30 cellular contexts compared by ENCODE assay signal in genomic region chr9:134691695-134692572, GRCh38. TPM values are rescaled to one million over a fixed set of nuclear protein-coding genes. Genes with fewer than 3 reads are reported as not detected.
DNase-seq lines count a peak whose midpoint lies in the region; ATAC-seq, FAIRE-seq and TF ChIP-seq lines count a peak whose summit lies in the region.
"Had no signal": no experiment of that assay in that cellular context is flagged by ENCODE, and none has a peak within 500 bp of the region (broad histone marks: within the 10 kb centered on the region; RNA-seq: fewer than 3 reads in every experiment).

No MANE protein-coding gene starts in this region.

- H3K4me1 Mint-ChIP-seq in neural progenitor cell: peaks cover 6% of the 10 kb centered on the region
- H3K4me1 Mint-ChIP-seq: memory B cell had no signal

- H4K20me1 ChIP-seq in HepG2 (ENCODE audit: insufficient read depth, low read length) (no peaks in the 10 kb centered on the region; the same call in 1 of the 2 replicates), neural progenitor cell (ENCODE audit: low read depth) (peaks cover 3% of the 10 kb centered on the region)

- H3K4me3 ChIP-seq in liver (ENCODE audit: low read depth in 1 of 3, low read length in 3 of 3) (no peak overlapping the region), HepG2 (replicated peaks in 1 of 3; ENCODE audit: insufficient read depth in 1 of 3, low read depth in 2 of 3, low read length in 3 of 3) (no peak overlapping the region), left ventricle myocardium inferior (no peak overlapping the region), psoas muscle (no peak overlapping the region), neural progenitor cell (no peak overlapping the region)
- H3K4me3 ChIP-seq: esophagus squamous epithelium, hepatocyte, PC-9, right lobe of liver, upper lobe of left lung had no signal

- FAIRE-seq in HepG2 (lab: Jason Lieb, UNC): no peak
- FAIRE-seq: A204.1, endometrium, frontal cortex had no signal

- H3K9me3 Mint-ChIP-seq in neural progenitor cell: no peaks in the 10 kb centered on the region
- H3K9me3 Mint-ChIP-seq: activated T-cell treated with anti-CD3 and anti-CD28 coated beads, Interleukin-2, amount 50 U/mL, for 72 hours; CD4-positive, alpha-beta memory T cell; memory B cell had no signal

- H3K79me2 ChIP-seq in HepG2 (ENCODE audit: insufficient read depth, low read length): no peaks in the 10 kb centered on the region
- no peaks in the 10 kb centered on the region for H3K79me2 ChIP-seq in neural progenitor cell (ENCODE audit: low read depth)

- peak overlapping the region; percentile 51 to 72 for H3K27ac ChIP-seq in liver (ENCODE audit: low read depth in 1 of 2, low read length in 2 of 2)
- H3K27ac ChIP-seq in HepG2 (ENCODE audit: extremely low read length, insufficient read depth, low read length): no peak overlapping the region
- peak overlapping the region; percentile 58 for H3K27ac ChIP-seq in left ventricle myocardium inferior (replicated peaks)
- peak overlapping the region; percentile 9 for H3K27ac ChIP-seq in psoas muscle
- no peak overlapping the region for H3K27ac ChIP-seq in neural progenitor cell
- H3K27ac ChIP-seq: KMS-11, PC-9, right lobe of liver had no signal

- 72% methylated on average over 23 of the region's 23 CpGs for WGBS in liver
- WGBS in HepG2 (ENCODE audit: low lambda C conversion rate): 4% methylated on average over 22 of the region's 23 CpGs
- 77 to 80% (median 79%) methylated on average over 23 of the region's 23 CpGs for WGBS in psoas muscle, 3 donors

- intact Hi-C loops in HepG2 (cut with micrococcal nuclease; ENCODE audit: unreplicated experiment) (no loop called here), left ventricle myocardium inferior (cut with micrococcal nuclease) (loop anchor here (10.0 kb wide), 1 partner anchor 293 kb away; no protein-coding TSS in a partner anchor), psoas muscle (cut with DNase I) (no loop called here)

- no peak overlapping the region for H2AFZ ChIP-seq in HepG2 (ENCODE audit: low read length)
- H2AFZ ChIP-seq in neural progenitor cell (replicated peaks): no peak overlapping the region
- H2AFZ ChIP-seq: hepatocyte, PC-9 had no signal

- DNase-seq in HepG2 (ENCODE audit: low spot score): no peak
- DNase-seq in left ventricle myocardium inferior: no peak
- peak in 1 of 2 donors; percentile 37 for DNase-seq in psoas muscle
- DNase-seq in NCI-H187 treated with DMSO at 0.1 percent for 48 hours (lab: John Stamatoyannopoulos, UW): no peak
- DNase-seq in neural progenitor cell (ENCODE audit: low spot score): no peak
- DNase-seq: activated CD4-positive, alpha-beta T cell treated with anti-CD3 and anti-CD28 coated beads, Interleukin-2, amount 50 U/mL, for 48 hours; activated naive CD4-positive, alpha-beta T cell treated with Interleukin-2 at 50 U/mL for 16 hours; activated T-cell treated with anti-CD3 and anti-CD28 coated beads, Interleukin-2, amount 50 U/mL, for 72 hours; AML-193; CD4-positive, alpha-beta memory T cell; cerebellar nuclear complex; esophagus squamous epithelium; NCI-H1436 treated with DMSO at 0.1 percent for 48 hours; NCI-H226; PC-9; SIG-M5; stimulated activated CD4-positive, alpha-beta T cell treated with anti-CD3 and anti-CD28 coated beads, Interleukin-4, amount 100 ng/mL, for 4 hours; upper lobe of left lung had no signal

- no TSS peak for BruUV-seq in HepG2 (replicated peaks; lab: Mats Ljungman, UMichigan)

- ATAC-seq in HepG2: no peak
- no peak for ATAC-seq in psoas muscle
- no peak for ATAC-seq in HG03196 (IDR thresholded peaks at IDR 0.05; ENCODE audit: unreplicated experiment)
- no peak for ATAC-seq in GM19467 (IDR thresholded peaks at IDR 0.05; ENCODE audit: unreplicated experiment)
- ATAC-seq: activated CD4-positive, CD25-positive, alpha-beta regulatory T cell treated with anti-CD3 and anti-CD28 coated beads, Interleukin-2, amount 50 U/mL, for 24 hours; activated T-cell treated with anti-CD3 and anti-CD28 coated beads, Interleukin-2, amount 50 U/mL, for 72 hours had no signal

- peaks cover 5% of the 10 kb centered on the region for H3K27me3 Mint-ChIP-seq in neural progenitor cell (ENCODE audit: insufficient read depth, low read depth)
- H3K27me3 Mint-ChIP-seq: memory B cell had no signal

- H3K4me1 ChIP-seq in liver (ENCODE audit: control insufficient read depth in 4 of 4, insufficient read depth in 4 of 4, low read length in 3 of 4): no peaks in the 10 kb centered on the region
- no peaks in the 10 kb centered on the region for H3K4me1 ChIP-seq in HepG2 (ENCODE audit: insufficient read depth, low read length)
- H3K4me1 ChIP-seq in left ventricle myocardium inferior: peaks cover 31% of the 10 kb centered on the region
- no peaks in the 10 kb centered on the region for H3K4me1 ChIP-seq in psoas muscle
- no peaks in the 10 kb centered on the region for H3K4me1 ChIP-seq in neural progenitor cell
- H3K4me1 ChIP-seq: right lobe of liver had no signal

- no peak overlapping the region for H3K4me3 Mint-ChIP-seq in neural progenitor cell
- H3K4me3 Mint-ChIP-seq: activated T-cell treated with anti-CD3 and anti-CD28 coated beads, Interleukin-2, amount 50 U/mL, for 72 hours; CD4-positive, alpha-beta memory T cell; memory B cell had no signal

- H3F3A ChIP-seq in neural progenitor cell (ENCODE audit: low read depth): no peaks in the 10 kb centered on the region

- H3K27me3 ChIP-seq in liver (ENCODE audit: control insufficient read depth in 4 of 4, insufficient read depth in 4 of 4, low read length in 3 of 4) (no peaks in the 10 kb centered on the region), HepG2 (ENCODE audit: control insufficient read depth in 1 of 2, insufficient read depth in 2 of 2, low read length in 2 of 2) (peaks cover 5 to 51% of the 10 kb centered on the region in 2 experiments; a peak in 4 of 5 replicates), left ventricle myocardium inferior (ENCODE audit: low read depth) (no peaks in the 10 kb centered on the region), psoas muscle (ENCODE audit: insufficient read depth in 3 of 3, low read length in 2 of 3) (peaks cover 0 to 26% (median 2%) of the 10 kb centered on the region in 3 donors), neural progenitor cell (no peaks in the 10 kb centered on the region)
- H3K27me3 ChIP-seq: hepatocyte, right lobe of liver, upper lobe of left lung had no signal

- H3K36me3 Mint-ChIP-seq in neural progenitor cell: no peaks in the 10 kb centered on the region
- H3K36me3 Mint-ChIP-seq: CD4-positive, alpha-beta memory T cell; memory B cell had no signal

- TF ChIP-seq POLR2A in HepG2 (IDR thresholded peaks at IDR 0.05; ENCODE audit: insufficient read depth in 1 of 2, low read depth in 2 of 2, low read length in 2 of 2): no peak

- H3K27ac Mint-ChIP-seq in neural progenitor cell: no peak overlapping the region
- H3K27ac Mint-ChIP-seq: activated T-cell treated with anti-CD3 and anti-CD28 coated beads, Interleukin-2, amount 50 U/mL, for 72 hours; memory B cell had no signal

- H3K9ac ChIP-seq in liver (ENCODE audit: low read depth in 1 of 2, low read length in 2 of 2) (no peak overlapping the region), HepG2 (ENCODE audit: insufficient read depth, low read depth, low read length) (no peak overlapping the region), neural progenitor cell (no peak overlapping the region)
- H3K9ac ChIP-seq: KMS-11 had no signal

- H3K36me3 ChIP-seq in liver (ENCODE audit: control insufficient read depth in 4 of 4, insufficient read depth in 3 of 4, low read depth in 1 of 4, low read length in 3 of 4) (no peaks in the 10 kb centered on the region), HepG2 (replicated peaks in 1 of 2; ENCODE audit: control insufficient read depth in 1 of 2, insufficient read depth in 2 of 2, low read length in 2 of 2) (no peaks in the 10 kb centered on the region), left ventricle myocardium inferior (no peaks in the 10 kb centered on the region), psoas muscle (ENCODE audit: insufficient read depth in 1 of 2, low read depth in 1 of 2) (no peaks in the 10 kb centered on the region), neural progenitor cell (no peaks in the 10 kb centered on the region)
- H3K36me3 ChIP-seq: esophagus squamous epithelium, right lobe of liver, upper lobe of left lung had no signal

- H3K9me3 ChIP-seq in liver (ENCODE audit: control insufficient read depth in 4 of 4, low read length in 3 of 4) (no peaks in the 10 kb centered on the region), HepG2 (ENCODE audit: low read length) (no peaks in the 10 kb centered on the region), left ventricle myocardium inferior (replicated peaks) (no peaks in the 10 kb centered on the region), psoas muscle (no peaks in the 10 kb centered on the region), neural progenitor cell (ENCODE audit: low read depth) (no peaks in the 10 kb centered on the region)
- H3K9me3 ChIP-seq: esophagus squamous epithelium, right lobe of liver, upper lobe of left lung had no signal

- POLR2A ChIA-PET in HepG2 (lab: Yijun Ruan, JAX): no interaction called here

- TF ChIP-seq EP300 in HepG2 (IDR thresholded peaks at IDR 0.05; ENCODE audit: low read depth in 2 of 2, low read length in 2 of 2): no peak
- TF ChIP-seq EP300 in HepG2 (CRISPR knock-in tag; IDR thresholded peaks at IDR 0.05; ENCODE audit: borderline replicate concordance): no peak

- TF ChIP-seq CTCF in liver (IDR thresholded peaks at IDR 0.05; ENCODE audit: low read depth, low read length, missing input control) (no peak), HepG2 (CRISPR knock-in tag; IDR thresholded peaks at IDR 0.05) (no peak), left ventricle myocardium inferior (IDR thresholded peaks at IDR 0.05; ENCODE audit: borderline replicate concordance) (no peak), psoas muscle (IDR thresholded peaks at IDR 0.05) (no peak), neural progenitor cell (IDR thresholded peaks at IDR 0.05) (no peak)

- in situ Hi-C loops in HepG2 (cut with HindIII; ENCODE audit: extremely low pct_ligation_motif_present, low pct_unique_long_range_greater_than_20kb): no loop called here

- CTCF ChIA-PET in HepG2 (lab: Yijun Ruan, JAX; ENCODE audit: low intra/inter-chr PET ratio, low total read pairs): no interaction called here

- TF ChIP-seq RAD21 in liver (IDR thresholded peaks at IDR 0.05) (no peak), HepG2 (CRISPR knock-in tag; IDR thresholded peaks at IDR 0.05) (no peak)

- H3K4me2 ChIP-seq in HepG2 (ENCODE audit: low read depth, low read length) (no peak overlapping the region), neural progenitor cell (no peak overlapping the region)
- H3K4me2 ChIP-seq: hepatocyte, KMS-11, PC-9 had no signal

RNA-seq across cellular contexts. Expression of gene COL5A1, which starts 50.3 kb away (rescaled TPM):
- total RNA-seq in liver (10 to 100 TPM; 12.3 to 15.6 TPM), HepG2 (2016; rRNA removed; fragmentation: Illumina TruSeq; extraction: Trizol) (not detected in 2 replicates), left ventricle myocardium inferior (13.9 TPM), psoas muscle (10 to 100 TPM in 1 of 4 donors, 1 to 10 TPM in 3; 3.4 to 11.3 (median 4.7) TPM), neural progenitor cell (ENCODE audit: low replicate concordance) (6.1 and 14.2 TPM in 2 replicates)
- polyA plus RNA-seq in liver (10 to 100 TPM in 1 of 2 donors, under 1 TPM in 1; 0.67 to 10.2 TPM), HepG2 (2011; rRNA removed) (under 0.01 TPM in 1 of 2 replicates, not detected in the other), psoas muscle (1 to 10 TPM; 1.7 to 2.8 (median 2.6) TPM)
- not detected in 2 replicates for total RNA-seq in HepG2 (2016; cell fraction: cytosol; rRNA removed; fragmentation: Illumina TruSeq; extraction: Trizol; ENCODE audit: low read depth)
- total RNA-seq in HepG2 (2016; cell fraction: insoluble cytoplasmic fraction; rRNA removed; fragmentation: Illumina TruSeq; extraction: Trizol): not detected in 2 replicates
- not detected in 2 replicates for total RNA-seq in HepG2 (2016; cell fraction: membrane; rRNA removed; fragmentation: Illumina TruSeq; extraction: Trizol)
- total RNA-seq in HepG2 (2016; cell fraction: nucleus; rRNA removed; fragmentation: Illumina TruSeq; extraction: Trizol): not detected in 2 replicates
- polyA plus RNA-seq in HepG2 (2011; cell fraction: cytosol; rRNA removed): under 0.01 TPM in 1 of 2 replicates, not detected in the other
- polyA plus RNA-seq in HepG2 (2011; cell fraction: nucleus; rRNA removed): 0.07 and 0.08 TPM in 2 replicates
- not detected in 2 replicates for polyA plus RNA-seq in HepG2 (2012)
- polyA plus RNA-seq in HepG2 (2016; cell fraction: cytosol; fragmentation: Illumina TruSeq; extraction: Trizol; ENCODE audit: low read depth): not detected in 2 replicates
- not detected in 2 replicates for polyA plus RNA-seq in HepG2 (2016; cell fraction: insoluble cytoplasmic fraction; fragmentation: Illumina TruSeq; extraction: Trizol; ENCODE audit: low read depth)
- polyA plus RNA-seq in HepG2 (2016; cell fraction: membrane; fragmentation: Illumina TruSeq; extraction: Trizol; ENCODE audit: low read depth): not detected in 2 replicates
- polyA plus RNA-seq in HepG2 (2016; cell fraction: nucleus; fragmentation: Illumina TruSeq; extraction: Trizol; ENCODE audit: insufficient read depth, low read depth): 0.19 TPM in 1 of 2 replicates, not detected in the other
- 0.04 and 20.3 TPM in 2 replicates for polyA minus RNA-seq in HepG2 (2011; rRNA and poly(A)+ RNA removed; ENCODE audit: low replicate concordance)
- 0.20 TPM in 1 of 2 replicates, not detected in the other for polyA minus RNA-seq in HepG2 (2011; cell fraction: cytosol; rRNA and poly(A)+ RNA removed)
- polyA minus RNA-seq in HepG2 (2011; cell fraction: nucleus; rRNA and poly(A)+ RNA removed): not detected in 2 replicates
- polyA plus RNA-seq: neural cell had no signal

Comparison
In these comparisons a context has a peak if more than half of its experiments do, and no peak if none do; other contexts are left out.
1. H3K27ac ChIP-seq: peak in liver (2 of 2), left ventricle myocardium inferior (single experiment) and psoas muscle (single experiment); none in HepG2 (single experiment) and neural progenitor cell (single experiment).